12 cellular contexts compared by ENCODE assay signal in the genomic region with DNA sequence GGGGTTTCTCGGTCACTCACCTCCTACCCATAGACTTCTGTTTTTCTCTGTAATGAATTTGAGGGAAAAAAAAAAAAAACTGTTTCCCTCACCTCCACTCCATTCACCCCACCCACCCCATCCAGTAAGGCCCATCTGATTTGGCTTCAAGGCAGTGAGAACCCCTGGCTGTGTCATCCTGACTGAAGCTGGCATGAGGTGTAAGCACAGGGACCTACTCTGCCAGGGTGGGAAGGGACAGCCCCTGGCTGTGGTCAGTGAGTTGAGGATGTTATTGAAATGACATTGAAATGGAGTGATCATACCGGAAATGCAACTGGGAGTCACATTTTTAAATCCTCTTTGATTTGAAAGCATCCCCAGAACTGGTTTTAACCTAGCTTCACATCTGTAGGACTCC.
"Had no signal": no experiment of that assay in that cellular context is flagged by ENCODE, and none has a peak within 500 bp of the region (broad histone marks: within the 10 kb centered on the region; RNA-seq: fewer than 3 reads in every experiment).

No MANE protein-coding gene starts in this region.

- ATAC-seq: left lobe of liver, WTC11 had no signal

- H3K9me3 Mint-ChIP-seq: WTC11 had no signal

- H3K4me3 Mint-ChIP-seq: WTC11 had no signal

- FAIRE-seq: colon, TTC549 had no signal

- DNase-seq: activated CD8-positive, alpha-beta memory T cell treated with anti-CD3 and anti-CD28 coated beads, Interleukin-2, amount 50 U/mL, for 4 hours; adrenal gland; caudate nucleus; erythroblast; islet precursor cell; stimulated activated CD4-positive, alpha-beta T cell treated with anti-CD3 and anti-CD28 coated beads, Interleukin-12 subunit alpha, Interleukin-12 subunit beta, amount 100 ng/mL, for 4 hours; stimulated activated CD4-positive, alpha-beta T cell treated with anti-CD3 and anti-CD28 coated beads, Interleukin-4, amount 100 ng/mL, for 1 hour; SW 1271 had no signal

- H3K36me3 Mint-ChIP-seq: WTC11 had no signal

- H3K27ac Mint-ChIP-seq: WTC11 had no signal
